In the genomic region with DNA sequence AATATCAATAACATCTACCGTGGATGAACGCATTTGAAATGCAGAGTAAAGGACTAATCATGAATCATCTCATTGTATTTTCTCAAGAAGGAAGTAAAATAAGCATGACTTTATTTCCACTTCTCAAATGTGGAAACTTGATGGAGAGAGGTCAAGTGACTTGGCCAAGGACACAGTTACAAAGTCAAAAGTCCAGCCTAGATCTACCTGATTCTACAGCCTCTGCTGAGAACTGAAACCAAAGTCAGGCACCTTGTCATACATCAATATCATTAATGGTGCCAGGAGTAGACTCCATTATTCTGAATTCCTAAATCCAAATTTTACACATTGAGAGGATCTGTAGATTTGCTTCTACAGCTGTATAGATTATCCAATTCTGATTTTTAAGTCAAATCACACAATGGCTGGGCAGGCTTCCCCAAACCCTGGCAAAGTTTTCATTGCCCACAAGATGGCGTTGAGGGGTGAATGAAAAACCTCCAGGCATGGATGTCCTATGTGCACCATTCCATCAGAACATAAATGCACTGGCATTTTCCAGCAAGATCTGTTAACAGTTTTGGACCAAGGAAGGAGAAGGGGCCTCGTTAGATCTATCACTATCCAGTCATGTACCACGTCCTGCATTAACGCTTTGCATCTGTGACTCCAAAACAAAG, we compare ENCODE assay signal across 8 cellular contexts.
DNase-seq lines count a peak whose midpoint lies in the region; ATAC-seq lines count a peak whose summit lies in the region.

No MANE protein-coding gene starts in this region.

- no peak overlapping the region for H3K4me3 Mint-ChIP-seq in activated T-cell treated with anti-CD3 and anti-CD28 coated beads, Interleukin-2, amount 50 U/mL, for 4 hours

- H3K4me1 ChIP-seq in right cardiac atrium (ENCODE audit: control insufficient read depth, insufficient read depth, low read length) (no peaks in the 10 kb centered on the region), aorta (ENCODE audit: control insufficient read depth in 1 of 2, insufficient read depth in 2 of 2, low read length in 2 of 2) (no peaks in the 10 kb centered on the region)

- H3K27ac ChIP-seq in right cardiac atrium (ENCODE audit: low read length) (no peak overlapping the region), aorta (ENCODE audit: low read depth in 1 of 2, low read length in 2 of 2) (no peak overlapping the region)

- no peaks in the 10 kb centered on the region for H3K9me3 Mint-ChIP-seq in activated T-cell treated with anti-CD3 and anti-CD28 coated beads, Interleukin-2, amount 50 U/mL, for 4 hours

- H3K36me3 ChIP-seq in aorta (ENCODE audit: control insufficient read depth in 1 of 2, insufficient read depth in 2 of 2, low read length in 1 of 2), result no peaks in the 10 kb centered on the region

- WGBS in right cardiac atrium, result 51% methylated on average over 6 of the region's 6 CpGs
- 61 to 63% methylated on average over 6 of the region's 6 CpGs for WGBS in aorta, 2 donors

- DNase-seq in stimulated activated CD4-positive, alpha-beta T cell treated with anti-CD3 and anti-CD28 coated beads, Interleukin-15, amount 100 ng/mL, for 24 hours, result peak; percentile 2
- DNase-seq in stimulated activated CD4-positive, alpha-beta T cell treated with anti-CD3 and anti-CD28 coated beads, Interleukin-4, amount 100 ng/mL, for 1 hour, result no peak
- DNase-seq in UCSD-AML1 (lab: John Stamatoyannopoulos, UW; ENCODE audit: unreplicated experiment) (peak; percentile 18), right cardiac atrium (no peak), aorta (no peak), germinal center (ENCODE audit: low spot score) (no peak)
- DNase-seq in activated T-cell treated with anti-CD3 and anti-CD28 coated beads, Interleukin-2, amount 50 U/mL, for 4 hours, result no peak

- H3K27me3 Mint-ChIP-seq in activated T-cell treated with anti-CD3 and anti-CD28 coated beads, Interleukin-2, amount 50 U/mL, for 4 hours (ENCODE audit: low read depth), result no peaks in the 10 kb centered on the region

- intact Hi-C loops in right cardiac atrium (cut with DNase I), result loop anchor here in 1 of 4 donors (5.0 kb wide), 1 partner anchor 421 kb away; a partner anchor contains a TSS
- intact Hi-C loops in aorta (cut with DNase I), result loop anchor here in 1 of 2 donors (2.0 to 10.0 kb wide), 3 partner anchors 239 to 679 kb away; a partner anchor contains a TSS

- no peaks in the 10 kb centered on the region for H3K9me3 ChIP-seq in right cardiac atrium (ENCODE audit: control insufficient read depth, low read length)
- no peaks in the 10 kb centered on the region for H3K9me3 ChIP-seq in aorta (ENCODE audit: control insufficient read depth, low read length)

- H3K36me3 Mint-ChIP-seq in activated T-cell treated with anti-CD3 and anti-CD28 coated beads, Interleukin-2, amount 50 U/mL, for 4 hours (ENCODE audit: insufficient read depth), result no peaks in the 10 kb centered on the region

- H3K27me3 ChIP-seq in right cardiac atrium (ENCODE audit: control insufficient read depth, insufficient read depth) (no peaks in the 10 kb centered on the region), aorta (ENCODE audit: control insufficient read depth in 1 of 2, insufficient read depth in 2 of 2, low read length in 1 of 2) (no peaks in the 10 kb centered on the region)

- no peaks in the 10 kb centered on the region for H3K4me1 Mint-ChIP-seq in activated T-cell treated with anti-CD3 and anti-CD28 coated beads, Interleukin-2, amount 50 U/mL, for 4 hours (ENCODE audit: low read depth)

- ATAC-seq in right cardiac atrium, result peak; percentile 48 to 51
- ATAC-seq in aorta (ENCODE audit: low FRiP score), result peak; percentile 46
- no peak for ATAC-seq in activated T-cell treated with anti-CD3 and anti-CD28 coated beads, Interleukin-2, amount 50 U/mL, for 4 hours
- ATAC-seq in GM21381 (IDR thresholded peaks at IDR 0.05; ENCODE audit: unreplicated experiment), result no peak

- H3K4me3 ChIP-seq in right cardiac atrium (ENCODE audit: low read length) (no peak overlapping the region), aorta (ENCODE audit: low read length in 2 of 2) (no peak overlapping the region)

Comparison
In these comparisons a context has a peak if more than half of its experiments do, and no peak if none do; other contexts are left out.
1. DNase-seq: peak in stimulated activated CD4-positive, alpha-beta T cell treated with anti-CD3 and anti-CD28 coated beads, Interleukin-15, amount 100 ng/mL, for 24 hours (single experiment) and UCSD-AML1 (single experiment); none in stimulated activated CD4-positive, alpha-beta T cell treated with anti-CD3 and anti-CD28 coated beads, Interleukin-4, amount 100 ng/mL, for 1 hour (single experiment), right cardiac atrium (0 of 3), aorta (0 of 2), activated T-cell treated with anti-CD3 and anti-CD28 coated beads, Interleukin-2, amount 50 U/mL, for 4 hours (single experiment) and germinal center (single experiment).
2. ATAC-seq: peak in right cardiac atrium (2 of 2) and aorta (single experiment); none in activated T-cell treated with anti-CD3 and anti-CD28 coated beads, Interleukin-2, amount 50 U/mL, for 4 hours (0 of 2) and GM21381 (single experiment).